18 cellular contexts compared by ENCODE assay signal in genomic region chrX:8684201-8684600, GRCh38. TPM values are rescaled to one million over a fixed set of nuclear protein-coding genes. Genes with fewer than 3 reads are reported as not detected.
"Had no signal": no experiment of that assay in that cellular context is flagged by ENCODE, and none has a peak within 500 bp of the region (broad histone marks: within the 10 kb centered on the region; RNA-seq: fewer than 3 reads in every experiment).

No MANE protein-coding gene starts in this region.

- H3K4me3 Mint-ChIP-seq: activated naive CD4-positive, alpha-beta T cell treated with anti-CD3 and anti-CD28 coated beads for 36 hours; activated T-helper 17 cell treated with anti-CD3 and anti-CD28 coated beads, Interleukin-2, amount 50 U/mL, for 72 hours; central memory CD8-positive, alpha-beta T cell; naive B cell; stimulated activated naive CD8-positive, alpha-beta T cell treated with anti-CD3 and anti-CD28 coated beads, Interleukin-15, amount 100 ng/mL, for 72 hours; T-helper 17 cell had no signal

- H3K4me1 Mint-ChIP-seq: activated T-helper 17 cell treated with anti-CD3 and anti-CD28 coated beads, Interleukin-2, amount 50 U/mL, for 72 hours; central memory CD8-positive, alpha-beta T cell; stimulated activated naive CD8-positive, alpha-beta T cell treated with anti-CD3 and anti-CD28 coated beads, Interleukin-15, amount 100 ng/mL, for 72 hours; T-helper 17 cell had no signal

- H3K4me3 ChIP-seq: body of pancreas, hepatocyte, lower lobe of right lung, psoas muscle, testis had no signal

- H3K4me1 ChIP-seq: body of pancreas, lower lobe of right lung, psoas muscle, testis had no signal

- H3K36me3 Mint-ChIP-seq: naive B cell had no signal

- H3K27me3 Mint-ChIP-seq: activated T-helper 17 cell treated with anti-CD3 and anti-CD28 coated beads, Interleukin-2, amount 50 U/mL, for 72 hours; central memory CD8-positive, alpha-beta T cell had no signal

- H3K27ac Mint-ChIP-seq: activated naive CD4-positive, alpha-beta T cell treated with anti-CD3 and anti-CD28 coated beads for 36 hours; activated T-helper 17 cell treated with anti-CD3 and anti-CD28 coated beads, Interleukin-2, amount 50 U/mL, for 72 hours; stimulated activated naive CD8-positive, alpha-beta T cell treated with anti-CD3 and anti-CD28 coated beads, Interleukin-15, amount 100 ng/mL, for 72 hours; T-helper 17 cell had no signal

- H3K27me3 ChIP-seq: body of pancreas, hepatocyte, testis had no signal

- H3K36me3 ChIP-seq: lower lobe of right lung had no signal

- DNase-seq: activated CD4-positive, alpha-beta T cell treated with anti-CD3 and anti-CD28 coated beads, Interleukin-2, amount 50 U/mL, for 1 hour; activated naive CD4-positive, alpha-beta T cell treated with anti-CD3 and anti-CD28 coated beads for 36 hours; activated T-cell treated with anti-CD3 and anti-CD28 coated beads for 4 hours; body of pancreas; erythroblast; lower lobe of right lung; naive B cell; occipital lobe; psoas muscle; stimulated activated CD4-positive, alpha-beta T cell treated with anti-CD3 and anti-CD28 coated beads, Interleukin-4, amount 100 ng/mL, for 1 hour; stimulated activated CD8-positive, alpha-beta memory T cell treated with anti-CD3 and anti-CD28 coated beads, Interleukin-4, amount 100 ng/mL, for 48 hours; stimulated activated naive CD8-positive, alpha-beta T cell treated with anti-CD3 and anti-CD28 coated beads, Interleukin-15, amount 100 ng/mL, for 72 hours; T-helper 17 cell; testis had no signal

- ATAC-seq: activated T-helper 17 cell treated with anti-CD3 and anti-CD28 coated beads, Interleukin-2, amount 50 U/mL, for 72 hours; body of pancreas; lower lobe of right lung; psoas muscle; stimulated activated naive CD8-positive, alpha-beta T cell treated with anti-CD3 and anti-CD28 coated beads, Interleukin-15, amount 100 ng/mL, for 72 hours; T-helper 17 cell had no signal

- H3K9me3 Mint-ChIP-seq: activated naive CD4-positive, alpha-beta T cell treated with anti-CD3 and anti-CD28 coated beads for 36 hours; activated T-helper 17 cell treated with anti-CD3 and anti-CD28 coated beads, Interleukin-2, amount 50 U/mL, for 72 hours; central memory CD8-positive, alpha-beta T cell; stimulated activated naive CD8-positive, alpha-beta T cell treated with anti-CD3 and anti-CD28 coated beads, Interleukin-15, amount 100 ng/mL, for 72 hours had no signal

- H3K9me3 ChIP-seq: body of pancreas, lower lobe of right lung, psoas muscle, testis had no signal

RNA-seq across cellular contexts. Expression of gene ANOS1, which starts 47.7 kb away (rescaled TPM):
- total RNA-seq: activated CD8-positive, alpha-beta memory T cell treated with anti-CD3 and anti-CD28 coated beads for 36 hours; activated naive CD4-positive, alpha-beta T cell treated with anti-CD3 and anti-CD28 coated beads for 36 hours; activated T-helper 17 cell treated with anti-CD3 and anti-CD28 coated beads, Interleukin-2, amount 50 U/mL, for 72 hours had no signal
